Comparison of ENCODE assay signal across 8 cellular contexts in genomic region chr2:7044253-7045250, GRCh38.
A peak's percentile ranks its signal among the peaks of the same experiment; 100 is the strongest.
DNase-seq lines count a peak whose midpoint lies in the region; ATAC-seq and TF ChIP-seq lines count a peak whose summit lies in the region.

No MANE protein-coding gene starts in this region.

- H3K4me1 ChIP-seq in esophagus muscularis mucosa: peaks cover 0 to 13% (median 8%) of the 10 kb centered on the region in 4 donors

- H3K36me3 Mint-ChIP-seq in naive thymus-derived CD8-positive, alpha-beta T cell: peaks cover 5 to 59% (median 31%) of the 10 kb centered on the region in 3 donors

- TF ChIP-seq CTCF in esophagus muscularis mucosa (IDR thresholded peaks at IDR 0.05): peak; percentile 79 to 97 (median 89)

- H3K27me3 Mint-ChIP-seq in naive thymus-derived CD8-positive, alpha-beta T cell: peaks cover 0 to 2% (median 0%) of the 10 kb centered on the region in 5 donors

- H3K27me3 ChIP-seq in esophagus muscularis mucosa: no peaks in the 10 kb centered on the region

- 82% methylated on average over 17 of the region's 17 CpGs for WGBS in esophagus muscularis mucosa

- H3K9me3 ChIP-seq in esophagus muscularis mucosa: no peaks in the 10 kb centered on the region

- peak overlapping the region in 7 of 10 donors; percentile 14 to 83 (median 50) for H3K27ac Mint-ChIP-seq in naive thymus-derived CD8-positive, alpha-beta T cell

- no peak for TF ChIP-seq POLR2A in esophagus muscularis mucosa (IDR thresholded peaks at IDR 0.05; ENCODE audit: low read depth)

- no peak overlapping the region for H3K4me3 ChIP-seq in esophagus muscularis mucosa

- POLR2A ChIA-PET in naive thymus-derived CD8-positive, alpha-beta T cell (lab: Charles Lee): interaction anchor here (1.0 to 2.3 kb wide), 4 partner anchors 12 to 147 kb away, joined by 3 to 7 read pairs (median 5); no protein-coding TSS in a partner anchor

- no peak overlapping the region for H3K4me3 Mint-ChIP-seq in naive thymus-derived CD8-positive, alpha-beta T cell

- DNase-seq in NCI-H2081 (lab: John Stamatoyannopoulos, UW) (peak; percentile 38 to 47), NCI-H2081 treated with DMSO at 0.1 percent for 48 hours (lab: John Stamatoyannopoulos, UW) (no peak), NCI-H748 (lab: John Stamatoyannopoulos, UW; ENCODE audit: unreplicated experiment) (peak; percentile 58), activated T-cell treated with anti-CD3 and anti-CD28 coated beads for 1 hour (ENCODE audit: low read depth) (peak; percentile 47), esophagus muscularis mucosa (ENCODE audit: extremely low spot score) (no peak)
- peak; percentile 36 to 77 (median 62) for DNase-seq in naive thymus-derived CD8-positive, alpha-beta T cell
- DNase-seq in stimulated activated naive CD4-positive, alpha-beta T cell (lab: John Stamatoyannopoulos, UW): peak; percentile 29 to 70 (median 42)

- no peak overlapping the region for H3K27ac ChIP-seq in esophagus muscularis mucosa (replicated peaks in 1 of 4)

- TF ChIP-seq EP300 in esophagus muscularis mucosa (IDR thresholded peaks at IDR 0.05): no peak

- H3K9me3 Mint-ChIP-seq in naive thymus-derived CD8-positive, alpha-beta T cell: no peaks in the 10 kb centered on the region

- ATAC-seq in HG02678 (IDR thresholded peaks at IDR 0.05; ENCODE audit: unreplicated experiment): peak; percentile 83
- peak; percentile 77 to 78 for ATAC-seq in naive thymus-derived CD8-positive, alpha-beta T cell

- peaks cover 0 to 24% (median 13%) of the 10 kb centered on the region in 4 donors for H3K36me3 ChIP-seq in esophagus muscularis mucosa

- H3K4me1 Mint-ChIP-seq in naive thymus-derived CD8-positive, alpha-beta T cell: peaks cover 12 to 48% (median 33%) of the 10 kb centered on the region in 4 donors

- intact Hi-C loops in esophagus muscularis mucosa (cut with DNase I): loop anchor here (2.0 to 5.0 kb wide), 2 partner anchors 127 to 148 kb away; partner anchors contain the start of gene RNF144A

Comparison
In these comparisons a context has a peak if more than half of its experiments do, and no peak if none do; other contexts are left out.
1. DNase-seq: peak in NCI-H2081 (2 of 2), NCI-H748 (single experiment), activated T-cell treated with anti-CD3 and anti-CD28 coated beads for 1 hour (single experiment), naive thymus-derived CD8-positive, alpha-beta T cell (10 of 10) and stimulated activated naive CD4-positive, alpha-beta T cell (6 of 6); none in NCI-H2081 treated with DMSO at 0.1 percent for 48 hours (single experiment) and esophagus muscularis mucosa (single experiment).